In the genomic region with DNA sequence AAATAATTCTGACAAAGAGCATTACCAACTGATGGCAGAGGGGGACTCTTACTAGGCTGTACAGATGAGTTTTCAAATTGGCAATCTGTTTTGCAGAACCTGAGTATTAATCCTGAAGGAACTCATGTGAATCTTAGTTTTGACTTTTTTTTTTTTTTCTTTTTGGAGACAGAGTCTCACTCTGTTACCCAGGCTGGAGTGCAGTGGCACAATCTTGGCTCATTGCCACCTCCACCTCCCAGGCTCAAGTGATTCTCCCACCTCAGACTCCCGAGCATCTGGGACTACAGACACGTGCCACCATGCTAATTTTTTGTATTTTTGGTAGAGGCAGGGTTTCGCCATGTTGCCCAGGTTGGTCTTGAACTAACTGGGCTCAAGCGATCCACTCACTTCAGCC, we compare ENCODE assay signal across 23 cellular contexts. TPM values are rescaled to one million over a fixed set of nuclear protein-coding genes. Genes with fewer than 3 reads are reported as not detected.
DNase-seq lines count a peak whose midpoint lies in the region; ATAC-seq and TF ChIP-seq lines count a peak whose summit lies in the region.
"Had no signal": no experiment of that assay in that cellular context is flagged by ENCODE, and none has a peak within 500 bp of the region (broad histone marks: within the 10 kb centered on the region; RNA-seq: fewer than 3 reads in every experiment).

No MANE protein-coding gene starts in this region.

- POLR2A ChIA-PET in WTC11 (lab: Charles Lee), result no interaction called here

- no peak for TF ChIP-seq CTCF in WTC11 (IDR thresholded peaks at IDR 0.05)

- H3K27ac Mint-ChIP-seq in activated naive CD4-positive, alpha-beta T cell treated with anti-CD3 and anti-CD28 coated beads for 36 hours, result peak overlapping the region; percentile 61
- peak overlapping the region; percentile 62 for H3K27ac Mint-ChIP-seq in WTC11
- peak overlapping the region; percentile 65 for H3K27ac Mint-ChIP-seq in stimulated activated naive B cell treated with anti-CD40 and anti-IgM and Interleukin-4, amounts not matched to agents 10 μg/mL and 1 μg/mL and 100 μg/mL, for 72 hours
- H3K27ac Mint-ChIP-seq: nephron had no signal

- no peak overlapping the region for H3K4me3 Mint-ChIP-seq in activated naive CD4-positive, alpha-beta T cell treated with anti-CD3 and anti-CD28 coated beads for 36 hours
- no peak overlapping the region for H3K4me3 Mint-ChIP-seq in WTC11
- H3K4me3 Mint-ChIP-seq in stimulated activated naive B cell treated with anti-CD40 and anti-IgM and Interleukin-4, amounts not matched to agents 10 μg/mL and 1 μg/mL and 100 μg/mL, for 72 hours, result no peak overlapping the region
- H3K4me3 Mint-ChIP-seq: central memory CD8-positive, alpha-beta T cell; nephron had no signal

- H3K36me3 Mint-ChIP-seq in activated naive CD4-positive, alpha-beta T cell treated with anti-CD3 and anti-CD28 coated beads for 36 hours (ENCODE audit: low read depth), result peaks cover 48% of the 10 kb centered on the region
- H3K36me3 Mint-ChIP-seq in WTC11, result peaks cover 32% of the 10 kb centered on the region
- peaks cover 24 to 52% of the 10 kb centered on the region in 2 donors for H3K36me3 Mint-ChIP-seq in stimulated activated naive B cell treated with anti-CD40 and anti-IgM and Interleukin-4, amounts not matched to agents 10 μg/mL and 1 μg/mL and 100 μg/mL, for 72 hours

- H3K27me3 Mint-ChIP-seq in activated naive CD4-positive, alpha-beta T cell treated with anti-CD3 and anti-CD28 coated beads for 36 hours (ENCODE audit: low read depth), result no peaks in the 10 kb centered on the region
- no peaks in the 10 kb centered on the region for H3K27me3 Mint-ChIP-seq in WTC11 (ENCODE audit: low read depth)
- no peaks in the 10 kb centered on the region for H3K27me3 Mint-ChIP-seq in stimulated activated naive B cell treated with anti-CD40 and anti-IgM and Interleukin-4, amounts not matched to agents 10 μg/mL and 1 μg/mL and 100 μg/mL, for 72 hours
- H3K27me3 Mint-ChIP-seq: central memory CD8-positive, alpha-beta T cell had no signal

- CTCF ChIA-PET in activated naive CD4-positive, alpha-beta T cell treated with anti-CD3 and anti-CD28 coated beads for 36 hours (lab: Charles Lee), result no interaction called here
- CTCF ChIA-PET in WTC11 (lab: Charles Lee), result interaction anchor here (0.6 to 2.5 kb wide), 2 partner anchors 32 to 63 kb away, joined by 4 to 10 read pairs; no protein-coding TSS in a partner anchor

- intact Hi-C loops in activated naive CD4-positive, alpha-beta T cell treated with anti-CD3 and anti-CD28 coated beads for 36 hours (cut with micrococcal nuclease), result no loop called here

- DNase-seq in activated naive CD4-positive, alpha-beta T cell treated with anti-CD3 and anti-CD28 coated beads for 36 hours, result no peak
- no peak for DNase-seq in activated naive CD4-positive, alpha-beta T cell (lab: John Stamatoyannopoulos, UW)
- DNase-seq in EH (ENCODE audit: low read depth) (peak; percentile 7), WTC11 (ENCODE audit: low spot score) (no peak), MV-4-11 (lab: John Stamatoyannopoulos, UW) (no peak)
- no peak for DNase-seq in stimulated activated naive B cell treated with anti-CD40 and anti-IgM and Interleukin-4, amounts not matched to agents 10 μg/mL and 1 μg/mL and 100 μg/mL, for 72 hours
- DNase-seq: activated CD4-positive, alpha-beta T cell treated with anti-CD3 and anti-CD28 coated beads for 48 hours; dermis blood vessel endothelial cell; DMS79; GOT3; Karpas-422; left ventricle myocardium inferior; NCI-H1694 treated with DMSO at 0.1 percent for 48 hours; NCI-H2227 treated with DMSO at 0.1 percent for 48 hours; pancreas; stimulated activated CD4-positive, alpha-beta T cell treated with anti-CD3 and anti-CD28 coated beads, Interleukin-4, amount 100 ng/mL, for 1 hour; stimulated activated naive CD4-positive, alpha-beta T cell had no signal

- peaks cover 23% of the 10 kb centered on the region for H3K4me1 Mint-ChIP-seq in activated naive CD4-positive, alpha-beta T cell treated with anti-CD3 and anti-CD28 coated beads for 36 hours (ENCODE audit: low read depth)
- H3K4me1 Mint-ChIP-seq in WTC11, result peaks cover 32% of the 10 kb centered on the region
- no peaks in the 10 kb centered on the region for H3K4me1 Mint-ChIP-seq in stimulated activated naive B cell treated with anti-CD40 and anti-IgM and Interleukin-4, amounts not matched to agents 10 μg/mL and 1 μg/mL and 100 μg/mL, for 72 hours

- ATAC-seq in WTC11, result no peak
- no peak for ATAC-seq in stimulated activated naive B cell treated with anti-CD40 and anti-IgM and Interleukin-4, amounts not matched to agents 10 μg/mL and 1 μg/mL and 100 μg/mL, for 72 hours (replicated peaks)
- ATAC-seq in HG03432 (IDR thresholded peaks at IDR 0.05; ENCODE audit: unreplicated experiment), result no peak

- no peaks in the 10 kb centered on the region for H3K9me3 Mint-ChIP-seq in activated naive CD4-positive, alpha-beta T cell treated with anti-CD3 and anti-CD28 coated beads for 36 hours
- H3K9me3 Mint-ChIP-seq in WTC11, result no peaks in the 10 kb centered on the region
- H3K9me3 Mint-ChIP-seq in stimulated activated naive B cell treated with anti-CD40 and anti-IgM and Interleukin-4, amounts not matched to agents 10 μg/mL and 1 μg/mL and 100 μg/mL, for 72 hours, result no peaks in the 10 kb centered on the region
- H3K9me3 Mint-ChIP-seq: central memory CD8-positive, alpha-beta T cell; nephron had no signal

TF ChIP-seq in WTC11, 78 proteins besides CTCF, POLR2A, EP300 and RAD21 (continues in another document):
- TF ChIP-seq, protein P1, sequence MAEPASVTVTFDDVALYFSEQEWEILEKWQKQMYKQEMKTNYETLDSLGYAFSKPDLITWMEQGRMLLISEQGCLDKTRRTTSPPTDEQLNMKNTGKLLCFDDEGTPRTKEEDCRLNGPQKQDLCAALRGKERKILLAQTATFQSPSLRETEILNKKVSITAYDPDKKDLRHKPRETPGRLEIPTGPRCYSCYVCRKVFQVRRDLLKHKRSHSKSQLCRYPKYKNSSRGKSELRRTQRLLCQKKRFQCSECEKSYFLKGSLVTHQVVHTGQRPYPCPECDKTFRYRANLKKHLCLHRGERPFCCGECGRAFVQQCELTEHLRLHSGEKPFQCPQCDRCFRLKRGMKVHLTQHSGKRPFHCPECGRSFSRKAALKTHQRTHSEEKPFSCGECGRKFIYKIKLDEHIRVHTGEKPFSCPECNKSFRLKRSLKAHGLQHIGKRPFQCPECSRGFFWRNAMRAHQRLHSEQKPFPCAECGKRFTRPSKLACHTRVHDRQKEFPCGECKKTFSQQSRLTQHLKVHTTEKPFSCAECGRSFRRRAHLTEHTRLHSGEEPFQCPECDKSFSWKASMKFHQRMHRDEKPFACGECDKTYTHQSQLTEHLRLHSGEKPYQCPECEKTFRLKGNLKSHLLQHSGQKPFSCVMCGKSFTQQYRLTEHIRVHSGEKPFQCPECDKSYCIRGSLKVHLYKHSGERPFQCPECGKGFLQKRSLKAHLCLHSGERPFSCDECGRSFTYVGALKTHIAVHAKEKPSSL (CRISPR knock-in tag; conservative IDR thresholded peaks at IDR 0.05), result no peak
- TF ChIP-seq IRF2 (CRISPR knock-in tag; IDR thresholded peaks at IDR 0.05; ENCODE audit: borderline replicate concordance, low read depth) (no peak), SP1 (CRISPR knock-in tag; conservative IDR thresholded peaks at IDR 0.05) (no peak), GRHL2 (CRISPR knock-in tag; IDR thresholded peaks at IDR 0.05; ENCODE audit: insufficient replicate concordance, severe bottlenecking) (no peak), SOX15 (CRISPR knock-in tag; IDR thresholded peaks at IDR 0.05) (no peak)
- TF ChIP-seq, protein P2, sequence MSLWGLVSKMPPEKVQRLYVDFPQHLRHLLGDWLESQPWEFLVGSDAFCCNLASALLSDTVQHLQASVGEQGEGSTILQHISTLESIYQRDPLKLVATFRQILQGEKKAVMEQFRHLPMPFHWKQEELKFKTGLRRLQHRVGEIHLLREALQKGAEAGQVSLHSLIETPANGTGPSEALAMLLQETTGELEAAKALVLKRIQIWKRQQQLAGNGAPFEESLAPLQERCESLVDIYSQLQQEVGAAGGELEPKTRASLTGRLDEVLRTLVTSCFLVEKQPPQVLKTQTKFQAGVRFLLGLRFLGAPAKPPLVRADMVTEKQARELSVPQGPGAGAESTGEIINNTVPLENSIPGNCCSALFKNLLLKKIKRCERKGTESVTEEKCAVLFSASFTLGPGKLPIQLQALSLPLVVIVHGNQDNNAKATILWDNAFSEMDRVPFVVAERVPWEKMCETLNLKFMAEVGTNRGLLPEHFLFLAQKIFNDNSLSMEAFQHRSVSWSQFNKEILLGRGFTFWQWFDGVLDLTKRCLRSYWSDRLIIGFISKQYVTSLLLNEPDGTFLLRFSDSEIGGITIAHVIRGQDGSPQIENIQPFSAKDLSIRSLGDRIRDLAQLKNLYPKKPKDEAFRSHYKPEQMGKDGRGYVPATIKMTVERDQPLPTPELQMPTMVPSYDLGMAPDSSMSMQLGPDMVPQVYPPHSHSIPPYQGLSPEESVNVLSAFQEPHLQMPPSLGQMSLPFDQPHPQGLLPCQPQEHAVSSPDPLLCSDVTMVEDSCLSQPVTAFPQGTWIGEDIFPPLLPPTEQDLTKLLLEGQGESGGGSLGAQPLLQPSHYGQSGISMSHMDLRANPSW (CRISPR knock-in tag; conservative IDR thresholded peaks at IDR 0.05; ENCODE audit: low read depth), result no peak
- TF ChIP-seq, protein P3, sequence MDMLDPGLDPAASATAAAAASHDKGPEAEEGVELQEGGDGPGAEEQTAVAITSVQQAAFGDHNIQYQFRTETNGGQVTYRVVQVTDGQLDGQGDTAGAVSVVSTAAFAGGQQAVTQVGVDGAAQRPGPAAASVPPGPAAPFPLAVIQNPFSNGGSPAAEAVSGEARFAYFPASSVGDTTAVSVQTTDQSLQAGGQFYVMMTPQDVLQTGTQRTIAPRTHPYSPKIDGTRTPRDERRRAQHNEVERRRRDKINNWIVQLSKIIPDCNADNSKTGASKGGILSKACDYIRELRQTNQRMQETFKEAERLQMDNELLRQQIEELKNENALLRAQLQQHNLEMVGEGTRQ (CRISPR knock-in tag; IDR thresholded peaks at IDR 0.05), result no peak

RNA-seq across cellular contexts. Expression of a gene that starts 49.3 kb away (rescaled TPM):
- total RNA-seq in activated naive CD4-positive, alpha-beta T cell treated with anti-CD3 and anti-CD28 coated beads for 36 hours, result 10 to 100 TPM; 30.5 to 32.8 TPM
- total RNA-seq in WTC11 (2021), result 25.1 to 27.5 TPM (median 26.7 TPM) in 3 replicates

RNA-seq across cellular contexts. Expression of a gene that starts 49.4 kb away (rescaled TPM):
- under 1 TPM; 0.15 to 0.29 TPM for total RNA-seq in activated naive CD4-positive, alpha-beta T cell treated with anti-CD3 and anti-CD28 coated beads for 36 hours
- total RNA-seq in WTC11 (2021), result 0.15 TPM in 1 of 3 replicates, not detected in the others
- total RNA-seq: dermis blood vessel endothelial cell, left ventricle myocardium inferior, mesenteric fat pad, pancreas, SK-MEL-5, temporal lobe had no signal

RNA-seq across cellular contexts. Expression of a gene that starts 55.2 kb away (rescaled TPM):
- total RNA-seq in activated naive CD4-positive, alpha-beta T cell treated with anti-CD3 and anti-CD28 coated beads for 36 hours, result 10 to 100 TPM; 23.6 to 24.4 TPM
- 13.3 to 15.4 TPM (median 14.7 TPM) in 3 replicates for total RNA-seq in WTC11 (2021)
